10 cellular contexts compared by ENCODE assay signal in genomic region chr6:34305982-34306702, GRCh38. TPM values are rescaled to one million over a fixed set of nuclear protein-coding genes. Genes with fewer than 3 reads are reported as not detected.
DNase-seq lines count a peak whose midpoint lies in the region; ATAC-seq, FAIRE-seq and TF ChIP-seq lines count a peak whose summit lies in the region.
"Had no signal": no experiment of that assay in that cellular context is flagged by ENCODE, and none has a peak within 500 bp of the region (broad histone marks: within the 10 kb centered on the region; RNA-seq: fewer than 3 reads in every experiment).

No MANE protein-coding gene starts in this region.

- TF ChIP-seq RAD21 in HepG2 (CRISPR knock-in tag; IDR thresholded peaks at IDR 0.05): no peak

- no TSS peak for BruUV-seq in HepG2 (replicated peaks; lab: Mats Ljungman, UMichigan)

- no peak for TF ChIP-seq EP300 in HepG2 (IDR thresholded peaks at IDR 0.05; ENCODE audit: low read depth in 2 of 2, low read length in 2 of 2)
- no peak for TF ChIP-seq EP300 in HepG2 (CRISPR knock-in tag; IDR thresholded peaks at IDR 0.05; ENCODE audit: borderline replicate concordance)

- ATAC-seq in HepG2: no peak

- intact Hi-C loops in HepG2 (cut with micrococcal nuclease; ENCODE audit: unreplicated experiment): no loop called here

- H3K4me3 ChIP-seq in HepG2 (replicated peaks in 1 of 3; ENCODE audit: insufficient read depth in 1 of 3, low read depth in 2 of 3, low read length in 3 of 3): no peak overlapping the region
- H3K4me3 ChIP-seq: lung, skin epidermis had no signal

- POLR2A ChIA-PET in HepG2 (lab: Yijun Ruan, JAX): no interaction called here

- H4K20me1 ChIP-seq in HepG2 (ENCODE audit: insufficient read depth, low read length): peaks cover 6% of the 10 kb centered on the region; the same call in 1 of the 2 replicates

- WGBS in HepG2 (ENCODE audit: low lambda C conversion rate): 91% methylated on average over 6 of the region's 6 CpGs

- H3K9me3 ChIP-seq in HepG2 (ENCODE audit: low read length): no peaks in the 10 kb centered on the region

- no peaks in the 10 kb centered on the region for H3K36me3 Mint-ChIP-seq in type B pancreatic cell

- no peaks in the 10 kb centered on the region for H3K27me3 ChIP-seq in HepG2 (ENCODE audit: control insufficient read depth in 1 of 2, insufficient read depth in 2 of 2, low read length in 2 of 2)

- no peaks in the 10 kb centered on the region for H3K9me3 Mint-ChIP-seq in type B pancreatic cell
- H3K9me3 Mint-ChIP-seq: IgD-negative memory B cell had no signal

- peaks cover 6% of the 10 kb centered on the region for H3K4me1 Mint-ChIP-seq in type B pancreatic cell (ENCODE audit: unreplicated experiment)

- no peak overlapping the region for H3K4me3 Mint-ChIP-seq in type B pancreatic cell
- H3K4me3 Mint-ChIP-seq: IgD-negative memory B cell had no signal

- H3K79me2 ChIP-seq in HepG2 (ENCODE audit: insufficient read depth, low read length): peaks cover 21% of the 10 kb centered on the region

- no peak overlapping the region for H3K4me2 ChIP-seq in HepG2 (ENCODE audit: low read depth, low read length)

- H3K36me3 ChIP-seq in HepG2 (replicated peaks in 1 of 2; ENCODE audit: control insufficient read depth in 1 of 2, insufficient read depth in 2 of 2, low read length in 2 of 2): peaks cover 0 to 6% of the 10 kb centered on the region in 2 experiments; a peak in 2 of 5 replicates

- peaks cover 19% of the 10 kb centered on the region for H3K4me1 ChIP-seq in HepG2 (ENCODE audit: insufficient read depth, low read length)

- H3K27me3 Mint-ChIP-seq in type B pancreatic cell: no peaks in the 10 kb centered on the region
- H3K27me3 Mint-ChIP-seq: IgD-negative memory B cell had no signal

- TF ChIP-seq CTCF in HepG2 (CRISPR knock-in tag; IDR thresholded peaks at IDR 0.05): no peak
- no peak for TF ChIP-seq CTCF in type B pancreatic cell (conservative IDR thresholded peaks at IDR 0.05)

- no peak for FAIRE-seq in HepG2 (lab: Jason Lieb, UNC)

- CTCF ChIA-PET in HepG2 (lab: Yijun Ruan, JAX; ENCODE audit: low intra/inter-chr PET ratio, low total read pairs): no interaction called here

- no peak overlapping the region for H3K9ac ChIP-seq in HepG2 (ENCODE audit: insufficient read depth, low read depth, low read length)

- H3K27ac ChIP-seq in HepG2 (ENCODE audit: extremely low read length, insufficient read depth, low read length): no peak overlapping the region
- H3K27ac ChIP-seq: skin epidermis had no signal

- in situ Hi-C loops in HepG2 (cut with HindIII; ENCODE audit: extremely low pct_ligation_motif_present, low pct_unique_long_range_greater_than_20kb): no loop called here

- H3K27ac Mint-ChIP-seq in type B pancreatic cell: peak overlapping the region; percentile 23
- H3K27ac Mint-ChIP-seq: IgD-negative memory B cell had no signal

- no peak overlapping the region for H2AFZ ChIP-seq in HepG2 (ENCODE audit: low read length)

- DNase-seq in NCI-H2196 (lab: John Stamatoyannopoulos, UW; ENCODE audit: unreplicated experiment) (peak; percentile 31), cerebellar cortex (ENCODE audit: low spot score) (peak; percentile 88), HepG2 (ENCODE audit: low spot score) (peak; percentile 42), type B pancreatic cell (ENCODE audit: extremely low spot score, unreplicated experiment) (no peak), AML-193 (lab: John Stamatoyannopoulos, UW) (no peak)
- DNase-seq in stimulated activated CD4-positive, alpha-beta T cell treated with anti-CD3 and anti-CD28 coated beads, Interleukin-4, amount 100 ng/mL, for 24 hours: no peak
- DNase-seq in central memory CD4-positive, alpha-beta T cell: no peak

- TF ChIP-seq POLR2A in HepG2 (IDR thresholded peaks at IDR 0.05; ENCODE audit: insufficient read depth in 1 of 2, low read depth in 2 of 2, low read length in 2 of 2): no peak

TF ChIP-seq in HepG2, 621 proteins besides CTCF, POLR2A, EP300 and RAD21:
- TF ChIP-seq DMTF1 (CRISPR knock-in tag; IDR thresholded peaks at IDR 0.05) (no peak), MAX (IDR thresholded peaks at IDR 0.05) (no peak), ZNF317 (CRISPR knock-in tag; IDR thresholded peaks at IDR 0.05) (no peak), NR0B2 (CRISPR knock-in tag; IDR thresholded peaks at IDR 0.05) (no peak), CHCHD3 (CRISPR knock-in tag; IDR thresholded peaks at IDR 0.05) (no peak), LCORL (IDR thresholded peaks at IDR 0.05) (no peak), LCORL (CRISPR knock-in tag; IDR thresholded peaks at IDR 0.05) (no peak), TBL1XR1 (IDR thresholded peaks at IDR 0.05; ENCODE audit: borderline replicate concordance, low read length, partially characterized antibody) (no peak), ZNF737 (CRISPR knock-in tag; IDR thresholded peaks at IDR 0.05; ENCODE audit: borderline replicate concordance) (no peak), PAX8 (CRISPR knock-in tag; IDR thresholded peaks at IDR 0.05; ENCODE audit: borderline replicate concordance) (no peak), ZNF543 (CRISPR knock-in tag; IDR thresholded peaks at IDR 0.05) (no peak), FLYWCH1 (CRISPR knock-in tag; IDR thresholded peaks at IDR 0.05) (no peak), ZFP90 (CRISPR knock-in tag; IDR thresholded peaks at IDR 0.05; ENCODE audit: borderline replicate concordance) (no peak), ZNF253 (CRISPR knock-in tag; IDR thresholded peaks at IDR 0.05; ENCODE audit: borderline replicate concordance) (no peak), ZNF75D (CRISPR knock-in tag; IDR thresholded peaks at IDR 0.05; ENCODE audit: borderline replicate concordance) (no peak)

RNA-seq across cellular contexts. Expression of gene SMIM29, which starts 57.3 kb away (rescaled TPM):
- total RNA-seq in HepG2 (2016; rRNA removed; fragmentation: Illumina TruSeq; extraction: Trizol) (11.2 and 15.3 TPM in 2 replicates), type B pancreatic cell (ENCODE audit: low replicate concordance) (16.0 and 20.8 TPM in 2 replicates)
- total RNA-seq in HepG2 (2016; cell fraction: cytosol; rRNA removed; fragmentation: Illumina TruSeq; extraction: Trizol; ENCODE audit: low read depth): 78.6 and 81.3 TPM in 2 replicates
- total RNA-seq in HepG2 (2016; cell fraction: insoluble cytoplasmic fraction; rRNA removed; fragmentation: Illumina TruSeq; extraction: Trizol): 9.2 and 15.5 TPM in 2 replicates
- 58.3 and 62.1 TPM in 2 replicates for total RNA-seq in HepG2 (2016; cell fraction: membrane; rRNA removed; fragmentation: Illumina TruSeq; extraction: Trizol)
- total RNA-seq in HepG2 (2016; cell fraction: nucleus; rRNA removed; fragmentation: Illumina TruSeq; extraction: Trizol): 7.2 and 10.1 TPM in 2 replicates
- polyA plus RNA-seq in HepG2 (2011; rRNA removed): 8.8 and 11.9 TPM in 2 replicates
- 9.0 and 13.2 TPM in 2 replicates for polyA plus RNA-seq in HepG2 (2011; cell fraction: cytosol; rRNA removed)
- polyA plus RNA-seq in HepG2 (2011; cell fraction: nucleus; rRNA removed): 14.4 and 18.0 TPM in 2 replicates
- polyA plus RNA-seq in HepG2 (2012): 3.4 and 5.5 TPM in 2 replicates
- 91.0 and 94.0 TPM in 2 replicates for polyA plus RNA-seq in HepG2 (2016; cell fraction: cytosol; fragmentation: Illumina TruSeq; extraction: Trizol; ENCODE audit: low read depth)
- 9.6 and 11.4 TPM in 2 replicates for polyA plus RNA-seq in HepG2 (2016; cell fraction: insoluble cytoplasmic fraction; fragmentation: Illumina TruSeq; extraction: Trizol; ENCODE audit: low read depth)
- polyA plus RNA-seq in HepG2 (2016; cell fraction: membrane; fragmentation: Illumina TruSeq; extraction: Trizol; ENCODE audit: low read depth): 61.6 and 63.3 TPM in 2 replicates
- polyA plus RNA-seq in HepG2 (2016; cell fraction: nucleus; fragmentation: Illumina TruSeq; extraction: Trizol; ENCODE audit: insufficient read depth, low read depth): 13.3 and 16.8 TPM in 2 replicates
- 13.5 and 15.5 TPM in 2 replicates for polyA minus RNA-seq in HepG2 (2011; rRNA and poly(A)+ RNA removed; ENCODE audit: low replicate concordance)
- polyA minus RNA-seq in HepG2 (2011; cell fraction: cytosol; rRNA and poly(A)+ RNA removed): 3.9 and 4.0 TPM in 2 replicates
- 5.6 and 6.4 TPM in 2 replicates for polyA minus RNA-seq in HepG2 (2011; cell fraction: nucleus; rRNA and poly(A)+ RNA removed)

Comparison
In these comparisons a context has a peak if more than half of its experiments do, and no peak if none do; other contexts are left out.
1. DNase-seq: peak in NCI-H2196 (single experiment), cerebellar cortex (single experiment) and HepG2 (single experiment); none in type B pancreatic cell (single experiment), stimulated activated CD4-positive, alpha-beta T cell treated with anti-CD3 and anti-CD28 coated beads, Interleukin-4, amount 100 ng/mL, for 24 hours (single experiment), AML-193 (0 of 2) and central memory CD4-positive, alpha-beta T cell (single experiment).